1 cellular context compared by ENCODE assay signal in the genomic region with DNA sequence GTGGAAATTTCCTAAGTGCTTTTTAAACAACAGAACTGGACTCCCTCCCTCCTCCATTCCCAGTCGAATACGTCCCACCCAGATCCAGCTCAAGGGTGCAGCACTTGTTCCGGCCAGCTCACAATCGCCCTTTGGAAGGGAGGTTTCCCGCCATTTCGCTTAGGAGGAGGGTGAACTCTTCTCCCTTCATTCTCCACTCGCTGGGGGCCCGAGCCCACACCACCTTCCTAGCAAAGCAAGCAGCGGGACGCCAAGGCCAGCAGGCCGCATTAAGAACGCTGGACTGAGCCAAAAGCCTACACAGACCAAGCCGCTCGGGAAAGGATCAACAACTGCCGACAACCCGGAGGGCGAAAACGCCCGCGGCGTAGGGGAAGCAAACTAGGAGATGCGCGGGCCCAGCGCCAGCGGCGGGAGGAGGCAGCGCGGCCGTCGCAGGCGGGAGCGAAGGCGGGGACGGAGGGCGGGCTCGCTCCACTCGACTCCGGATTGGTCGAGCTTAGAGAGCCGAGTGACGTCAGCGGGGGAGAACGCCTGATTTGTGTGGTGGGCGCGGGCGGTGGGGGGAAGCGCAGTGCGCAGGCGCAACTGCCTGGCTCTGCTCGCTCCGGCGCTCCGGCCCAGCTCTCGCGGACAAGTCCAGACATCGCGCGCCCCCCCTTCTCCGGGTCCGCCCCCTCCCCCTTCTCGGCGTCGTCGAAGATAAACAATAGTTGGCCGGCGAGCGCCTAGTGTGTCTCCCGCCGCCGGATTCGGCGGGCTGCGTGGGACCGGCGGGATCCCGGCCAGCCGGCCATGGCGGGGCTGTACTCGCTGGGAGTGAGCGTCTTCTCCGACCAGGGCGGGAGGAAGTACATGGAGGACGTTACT.
TF ChIP-seq lines count a peak whose summit lies in the region.

A gene (plus strand): TSS at position 574 of the 870 bp plus-strand sequence. CDS start 222 bp downstream, at position 796.

TF ChIP-seq in K562, 482 proteins besides CTCF, POLR2A, EP300 and RAD21 (continued from another document):
- TF ChIP-seq, protein P1, sequence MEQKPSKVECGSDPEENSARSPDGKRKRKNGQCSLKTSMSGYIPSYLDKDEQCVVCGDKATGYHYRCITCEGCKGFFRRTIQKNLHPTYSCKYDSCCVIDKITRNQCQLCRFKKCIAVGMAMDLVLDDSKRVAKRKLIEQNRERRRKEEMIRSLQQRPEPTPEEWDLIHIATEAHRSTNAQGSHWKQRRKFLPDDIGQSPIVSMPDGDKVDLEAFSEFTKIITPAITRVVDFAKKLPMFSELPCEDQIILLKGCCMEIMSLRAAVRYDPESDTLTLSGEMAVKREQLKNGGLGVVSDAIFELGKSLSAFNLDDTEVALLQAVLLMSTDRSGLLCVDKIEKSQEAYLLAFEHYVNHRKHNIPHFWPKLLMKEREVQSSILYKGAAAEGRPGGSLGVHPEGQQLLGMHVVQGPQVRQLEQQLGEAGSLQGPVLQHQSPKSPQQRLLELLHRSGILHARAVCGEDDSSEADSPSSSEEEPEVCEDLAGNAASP (IDR thresholded peaks at IDR 0.05): no peak
- peak; percentile 65 for TF ChIP-seq FOS (IDR thresholded peaks at IDR 0.05; ENCODE audit: extremely low read depth, insufficient read length)
- TF ChIP-seq ZNF764 (CRISPR knock-in tag; IDR thresholded peaks at IDR 0.05; ENCODE audit: low read depth): no peak
- no peak for TF ChIP-seq GABPA (tag; conservative IDR thresholded peaks at IDR 0.05; ENCODE audit: low read depth)
- TF ChIP-seq C11orf30 (IDR thresholded peaks at IDR 0.05; ENCODE audit: low read depth): no peak
- peak; percentile 35; the same call in 1 of the 2 replicates for TF ChIP-seq MXI1 (IDR thresholded peaks at IDR 0.05; ENCODE audit: low read depth, low read length)
- TF ChIP-seq ZFP1 (CRISPR knock-in tag; IDR thresholded peaks at IDR 0.05): no peak
- TF ChIP-seq, protein P2, sequence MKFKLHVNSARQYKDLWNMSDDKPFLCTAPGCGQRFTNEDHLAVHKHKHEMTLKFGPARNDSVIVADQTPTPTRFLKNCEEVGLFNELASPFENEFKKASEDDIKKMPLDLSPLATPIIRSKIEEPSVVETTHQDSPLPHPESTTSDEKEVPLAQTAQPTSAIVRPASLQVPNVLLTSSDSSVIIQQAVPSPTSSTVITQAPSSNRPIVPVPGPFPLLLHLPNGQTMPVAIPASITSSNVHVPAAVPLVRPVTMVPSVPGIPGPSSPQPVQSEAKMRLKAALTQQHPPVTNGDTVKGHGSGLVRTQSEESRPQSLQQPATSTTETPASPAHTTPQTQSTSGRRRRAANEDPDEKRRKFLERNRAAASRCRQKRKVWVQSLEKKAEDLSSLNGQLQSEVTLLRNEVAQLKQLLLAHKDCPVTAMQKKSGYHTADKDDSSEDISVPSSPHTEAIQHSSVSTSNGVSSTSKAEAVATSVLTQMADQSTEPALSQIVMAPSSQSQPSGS (CRISPR knock-in tag; IDR thresholded peaks at IDR 0.05): no peak; the same call in 1 of the 2 replicates
- TF ChIP-seq, protein P3, sequence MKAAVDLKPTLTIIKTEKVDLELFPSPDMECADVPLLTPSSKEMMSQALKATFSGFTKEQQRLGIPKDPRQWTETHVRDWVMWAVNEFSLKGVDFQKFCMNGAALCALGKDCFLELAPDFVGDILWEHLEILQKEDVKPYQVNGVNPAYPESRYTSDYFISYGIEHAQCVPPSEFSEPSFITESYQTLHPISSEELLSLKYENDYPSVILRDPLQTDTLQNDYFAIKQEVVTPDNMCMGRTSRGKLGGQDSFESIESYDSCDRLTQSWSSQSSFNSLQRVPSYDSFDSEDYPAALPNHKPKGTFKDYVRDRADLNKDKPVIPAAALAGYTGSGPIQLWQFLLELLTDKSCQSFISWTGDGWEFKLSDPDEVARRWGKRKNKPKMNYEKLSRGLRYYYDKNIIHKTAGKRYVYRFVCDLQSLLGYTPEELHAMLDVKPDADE (conservative IDR thresholded peaks at IDR 0.05; ENCODE audit: control insufficient read depth, low read depth, low read length): 0 out of 2 replicates have a peak, but pooled peaks have one; percentile 28
- peak; percentile 70 for TF ChIP-seq TAF7 (tag; IDR thresholded peaks at IDR 0.05)
- TF ChIP-seq U2AF1 (optimal IDR thresholded peaks at IDR 0.05; ENCODE audit: low read depth, low read length): peak; percentile 25
- TF ChIP-seq, protein P4, sequence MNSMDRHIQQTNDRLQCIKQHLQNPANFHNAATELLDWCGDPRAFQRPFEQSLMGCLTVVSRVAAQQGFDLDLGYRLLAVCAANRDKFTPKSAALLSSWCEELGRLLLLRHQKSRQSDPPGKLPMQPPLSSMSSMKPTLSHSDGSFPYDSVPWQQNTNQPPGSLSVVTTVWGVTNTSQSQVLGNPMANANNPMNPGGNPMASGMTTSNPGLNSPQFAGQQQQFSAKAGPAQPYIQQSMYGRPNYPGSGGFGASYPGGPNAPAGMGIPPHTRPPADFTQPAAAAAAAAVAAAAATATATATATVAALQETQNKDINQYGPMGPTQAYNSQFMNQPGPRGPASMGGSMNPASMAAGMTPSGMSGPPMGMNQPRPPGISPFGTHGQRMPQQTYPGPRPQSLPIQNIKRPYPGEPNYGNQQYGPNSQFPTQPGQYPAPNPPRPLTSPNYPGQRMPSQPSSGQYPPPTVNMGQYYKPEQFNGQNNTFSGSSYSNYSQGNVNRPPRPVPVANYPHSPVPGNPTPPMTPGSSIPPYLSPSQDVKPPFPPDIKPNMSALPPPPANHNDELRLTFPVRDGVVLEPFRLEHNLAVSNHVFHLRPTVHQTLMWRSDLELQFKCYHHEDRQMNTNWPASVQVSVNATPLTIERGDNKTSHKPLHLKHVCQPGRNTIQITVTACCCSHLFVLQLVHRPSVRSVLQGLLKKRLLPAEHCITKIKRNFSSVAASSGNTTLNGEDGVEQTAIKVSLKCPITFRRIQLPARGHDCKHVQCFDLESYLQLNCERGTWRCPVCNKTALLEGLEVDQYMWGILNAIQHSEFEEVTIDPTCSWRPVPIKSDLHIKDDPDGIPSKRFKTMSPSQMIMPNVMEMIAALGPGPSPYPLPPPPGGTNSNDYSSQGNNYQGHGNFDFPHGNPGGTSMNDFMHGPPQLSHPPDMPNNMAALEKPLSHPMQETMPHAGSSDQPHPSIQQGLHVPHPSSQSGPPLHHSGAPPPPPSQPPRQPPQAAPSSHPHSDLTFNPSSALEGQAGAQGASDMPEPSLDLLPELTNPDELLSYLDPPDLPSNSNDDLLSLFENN (IDR thresholded peaks at IDR 0.05; ENCODE audit: low read depth in 2 of 2, low read length in 2 of 2): peak in 1 of 2 experiments; percentile 32; a peak in 1 of 4 replicates
- TF ChIP-seq RBFOX2 (IDR thresholded peaks at IDR 0.05; ENCODE audit: low read depth, low read length): peak; percentile 98
- TF ChIP-seq CXXC5 (CRISPR knock-in tag; IDR thresholded peaks at IDR 0.05): peak; percentile 82
- TF ChIP-seq ZNF445 (CRISPR knock-in tag; IDR thresholded peaks at IDR 0.05; ENCODE audit: low read depth): no peak
- TF ChIP-seq TCF3 (CRISPR knock-in tag; IDR thresholded peaks at IDR 0.05): peak; percentile 44; the same call in 1 of the 2 replicates
- TF ChIP-seq MBD2 (IDR thresholded peaks at IDR 0.05; ENCODE audit: borderline replicate concordance, low read depth): peak; percentile 77; the same call in 1 of the 2 replicates
- TF ChIP-seq, protein P5, sequence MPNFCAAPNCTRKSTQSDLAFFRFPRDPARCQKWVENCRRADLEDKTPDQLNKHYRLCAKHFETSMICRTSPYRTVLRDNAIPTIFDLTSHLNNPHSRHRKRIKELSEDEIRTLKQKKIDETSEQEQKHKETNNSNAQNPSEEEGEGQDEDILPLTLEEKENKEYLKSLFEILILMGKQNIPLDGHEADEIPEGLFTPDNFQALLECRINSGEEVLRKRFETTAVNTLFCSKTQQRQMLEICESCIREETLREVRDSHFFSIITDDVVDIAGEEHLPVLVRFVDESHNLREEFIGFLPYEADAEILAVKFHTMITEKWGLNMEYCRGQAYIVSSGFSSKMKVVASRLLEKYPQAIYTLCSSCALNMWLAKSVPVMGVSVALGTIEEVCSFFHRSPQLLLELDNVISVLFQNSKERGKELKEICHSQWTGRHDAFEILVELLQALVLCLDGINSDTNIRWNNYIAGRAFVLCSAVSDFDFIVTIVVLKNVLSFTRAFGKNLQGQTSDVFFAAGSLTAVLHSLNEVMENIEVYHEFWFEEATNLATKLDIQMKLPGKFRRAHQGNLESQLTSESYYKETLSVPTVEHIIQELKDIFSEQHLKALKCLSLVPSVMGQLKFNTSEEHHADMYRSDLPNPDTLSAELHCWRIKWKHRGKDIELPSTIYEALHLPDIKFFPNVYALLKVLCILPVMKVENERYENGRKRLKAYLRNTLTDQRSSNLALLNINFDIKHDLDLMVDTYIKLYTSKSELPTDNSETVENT (CRISPR knock-in tag; IDR thresholded peaks at IDR 0.05): peak; percentile 5; the same call in 1 of the 2 replicates
- peak; percentile 74; the same call in 1 of the 2 replicates for TF ChIP-seq CBX1 (IDR thresholded peaks at IDR 0.05; ENCODE audit: low read depth)
- peak; percentile 74; the same call in 1 of the 2 replicates for TF ChIP-seq KLF13 (tag; IDR thresholded peaks at IDR 0.05; ENCODE audit: borderline replicate concordance, low read depth)
TF ChIP-seq in K562: peak in this region for 146.
